19 cellular contexts compared by ENCODE assay signal in the genomic region with DNA sequence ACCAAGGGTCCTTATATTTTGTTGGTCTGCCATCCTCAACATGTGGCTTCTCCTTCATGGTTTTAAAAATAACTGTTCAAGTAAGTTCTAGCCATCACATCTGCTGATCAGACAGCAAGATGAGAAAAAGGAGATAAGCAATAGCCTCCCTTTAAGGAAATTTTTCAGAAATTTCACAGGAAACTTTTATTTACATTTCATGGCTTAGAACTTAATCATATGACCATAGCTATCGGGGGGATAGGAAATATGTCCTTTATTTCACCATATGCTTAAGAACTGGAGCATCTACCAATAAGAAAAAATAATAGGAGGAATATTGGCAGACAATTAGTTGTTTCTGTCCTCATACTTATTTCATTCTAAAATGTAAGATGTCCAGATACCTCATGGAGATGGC. TPM values are rescaled to one million over a fixed set of nuclear protein-coding genes. Genes with fewer than 3 reads are reported as not detected.
DNase-seq lines count a peak whose midpoint lies in the region; ATAC-seq and TF ChIP-seq lines count a peak whose summit lies in the region.
"Had no signal": no experiment of that assay in that cellular context is flagged by ENCODE, and none has a peak within 500 bp of the region (broad histone marks: within the 10 kb centered on the region; RNA-seq: fewer than 3 reads in every experiment).

No MANE protein-coding gene starts in this region.

- H2AFZ ChIP-seq in mammary epithelial cell (ENCODE audit: low read depth, low read length), result no peak overlapping the region

- H3K79me2 ChIP-seq in mammary epithelial cell (ENCODE audit: insufficient read depth, low read length), result peaks cover 84% of the 10 kb centered on the region

- H3K9me3 Mint-ChIP-seq in MCF 10A (ENCODE audit: unreplicated experiment), result no peaks in the 10 kb centered on the region
- H3K9me3 Mint-ChIP-seq: CD4-positive, alpha-beta memory T cell had no signal

- H3K9ac ChIP-seq in mammary epithelial cell (ENCODE audit: insufficient read depth, low read length), result no peak overlapping the region
- H3K9ac ChIP-seq: KMS-11 had no signal

- H3K4me1 ChIP-seq in mammary epithelial cell (ENCODE audit: insufficient read depth, low read length) (peaks cover 12% of the 10 kb centered on the region), prostate gland (replicated peaks) (no peaks in the 10 kb centered on the region)

- POLR2A ChIA-PET in MCF 10A (lab: Yijun Ruan, JAX), result interaction anchor here (0.5 to 1.6 kb wide), 6 partner anchors 9 to 1464 kb away, joined by 3 to 13 read pairs (median 3); a partner anchor contains a TSS

- H3K36me3 ChIP-seq in mammary epithelial cell (ENCODE audit: insufficient read depth, low read length), result peaks cover 3% of the 10 kb centered on the region
- H3K36me3 ChIP-seq in prostate gland, result no peaks in the 10 kb centered on the region

- H3K4me3 Mint-ChIP-seq in MCF 10A (ENCODE audit: unreplicated experiment), result no peak overlapping the region
- H3K4me3 Mint-ChIP-seq: CD4-positive, alpha-beta memory T cell had no signal

- intact Hi-C loops in mammary epithelial cell (cut with micrococcal nuclease) (no loop called here), MCF 10A (cut with micrococcal nuclease) (no loop called here), prostate gland (cut with DNase I) (no loop called here)

- DNase-seq in mammary epithelial cell, result no peak
- DNase-seq in MCF 10A (ENCODE audit: unreplicated experiment), result no peak
- DNase-seq in choroid plexus epithelial cell (ENCODE audit: low read depth), result peak; percentile 38
- DNase-seq in prostate gland (ENCODE audit: low spot score), result no peak
- DNase-seq in NCI-H1105 (lab: John Stamatoyannopoulos, UW), result no peak
- no peak for DNase-seq in NCI-H1694 treated with DMSO at 0.1 percent for 48 hours (lab: John Stamatoyannopoulos, UW)
- DNase-seq: Calu3; CD4-positive, alpha-beta memory T cell; DMS53; NCI-H1092; NCI-H146; NCI-H2081; NCI-H2171 treated with DMSO at 0.1 percent for 48 hours; NCI-H748 treated with DMSO at 0.1 percent for 48 hours; Right ventricle myocardium superior had no signal

- CTCF ChIA-PET in mammary epithelial cell (lab: Charles Lee; ENCODE audit: low non-redundant PET), result no interaction called here
- CTCF ChIA-PET in MCF 10A (lab: Yijun Ruan, JAX), result no interaction called here

- no peak for TF ChIP-seq POLR2A in prostate gland (IDR thresholded peaks at IDR 0.05)

- no peaks in the 10 kb centered on the region for H3K27me3 Mint-ChIP-seq in MCF 10A (ENCODE audit: insufficient read depth, unreplicated experiment)
- H3K27me3 Mint-ChIP-seq: CD4-positive, alpha-beta memory T cell had no signal

- H3K27me3 ChIP-seq in mammary epithelial cell (ENCODE audit: insufficient read depth, low read length) (no peaks in the 10 kb centered on the region), prostate gland (replicated peaks; ENCODE audit: insufficient read depth) (no peaks in the 10 kb centered on the region)

- peak; percentile 1 for ATAC-seq in HG02610 (IDR thresholded peaks at IDR 0.05; ENCODE audit: unreplicated experiment)
- ATAC-seq: A549 had no signal

- H3K9me3 ChIP-seq in mammary epithelial cell (replicated peaks; ENCODE audit: insufficient read depth, low read length) (no peaks in the 10 kb centered on the region), prostate gland (no peaks in the 10 kb centered on the region)
- H3K9me3 ChIP-seq: A549 had no signal

- peaks cover 17% of the 10 kb centered on the region for H3K36me3 Mint-ChIP-seq in MCF 10A (ENCODE audit: insufficient read depth, unreplicated experiment)

- no peak overlapping the region for H3K4me3 ChIP-seq in mammary epithelial cell (replicated peaks in 1 of 3; ENCODE audit: insufficient read depth in 1 of 3, low read depth in 2 of 3, low read length in 3 of 3)
- H3K4me3 ChIP-seq in choroid plexus epithelial cell (ENCODE audit: low read depth, low read length), result no peak overlapping the region
- H3K4me3 ChIP-seq in prostate gland, result no peak overlapping the region
- H3K4me3 ChIP-seq: A549, SK-N-MC had no signal

- no peak for TF ChIP-seq CTCF in mammary epithelial cell (conservative IDR thresholded peaks at IDR 0.05 in 1 of 2, IDR thresholded peaks at IDR 0.05 in 1 of 2; ENCODE audit: extremely low read depth in 1 of 2, insufficient read depth in 1 of 2, low read depth in 1 of 2, low read length in 2 of 2)
- TF ChIP-seq CTCF in MCF 10A (IDR thresholded peaks at IDR 0.05; ENCODE audit: unreplicated experiment), result no peak
- no peak for TF ChIP-seq CTCF in choroid plexus epithelial cell (conservative IDR thresholded peaks at IDR 0.05; ENCODE audit: low read depth, low read length)
- no peak for TF ChIP-seq CTCF in prostate gland (IDR thresholded peaks at IDR 0.05)

- no TSS peak for BruUV-seq in mammary epithelial cell (replicated peaks; lab: Mats Ljungman, UMichigan)
- no TSS peak for BruUV-seq in MCF 10A (replicated peaks; lab: Mats Ljungman, UMichigan)

- H3K4me2 ChIP-seq in mammary epithelial cell (ENCODE audit: insufficient read depth, low read depth, low read length), result peak overlapping the region; percentile 35
- H3K4me2 ChIP-seq: A549, KMS-11 had no signal

- H3K4me1 Mint-ChIP-seq in MCF 10A (ENCODE audit: insufficient read depth, unreplicated experiment), result peaks cover 28% of the 10 kb centered on the region

- dilution Hi-C loops in mammary epithelial cell (cut with HindIII; ENCODE audit: low sequenced_read_pairs), result no loop called here

- no peak overlapping the region for H3K27ac Mint-ChIP-seq in MCF 10A (ENCODE audit: low read depth, unreplicated experiment)

- in situ Hi-C loops in mammary epithelial cell (cut with MboI; ENCODE audit: low sequenced_read_pairs in 2 of 2), result no loop called here

- 90% methylated on average over 1 of the region's 1 CpG for WGBS in mammary epithelial cell (ENCODE audit: low coverage, missing lambda C conversion rate)
- 93% methylated on average over 1 of the region's 1 CpG for WGBS in prostate gland

- no peak overlapping the region for H3K27ac ChIP-seq in mammary epithelial cell (ENCODE audit: insufficient read depth, low read depth, low read length)
- H3K27ac ChIP-seq in prostate gland, result no peak overlapping the region
- H3K27ac ChIP-seq: A549, KMS-11, SK-N-MC had no signal

- peaks cover 19% of the 10 kb centered on the region for H4K20me1 ChIP-seq in mammary epithelial cell (ENCODE audit: insufficient read depth, low read length)

RNA-seq across cellular contexts. Expression of a gene that starts 16.2 kb away (rescaled TPM):
- total RNA-seq in mammary epithelial cell (10 to 100 TPM; 40.4 to 47.2 TPM), MCF 10A (2022) (58.5 and 63.9 TPM in 2 replicates), prostate gland (10 to 100 TPM; 35.9 to 56.4 TPM)
- 24.0 TPM for polyA plus RNA-seq in mammary epithelial cell
- 21.3 TPM for polyA minus RNA-seq in mammary epithelial cell

RNA-seq across cellular contexts. Expression of a gene that starts 29.7 kb away (rescaled TPM):
- 100 to 1,000 TPM in 1 of 2 donors, 10 to 100 TPM in 1; 97.2 to 245 TPM for total RNA-seq in mammary epithelial cell
- polyA plus RNA-seq in mammary epithelial cell, result 544 TPM
- polyA minus RNA-seq in mammary epithelial cell, result 209 TPM
- 256 and 277 TPM in 2 replicates for total RNA-seq in MCF 10A (2022)
- 100 to 1,000 TPM; 105 to 133 TPM for total RNA-seq in prostate gland
